Comparison of ENCODE assay signal across 22 cellular contexts in genomic region chr3:23580337-23580736, GRCh38.
DNase-seq lines count a peak whose midpoint lies in the region; ATAC-seq and TF ChIP-seq lines count a peak whose summit lies in the region.
"Had no signal": no experiment of that assay in that cellular context is flagged by ENCODE, and none has a peak within 500 bp of the region (broad histone marks: within the 10 kb centered on the region; RNA-seq: fewer than 3 reads in every experiment).

No MANE protein-coding gene starts in this region.

- H3K36me3 Mint-ChIP-seq in T-helper 2 cell treated with Interferon-gamma antibody and Interleukin-4, amounts not matched to agents 5 μg/mL and 100 μg/mL, for 36 hours (ENCODE audit: low read depth), result no peaks in the 10 kb centered on the region
- H3K36me3 Mint-ChIP-seq: activated CD8-positive, alpha-beta memory T cell treated with anti-CD3 and anti-CD28 coated beads, Interleukin-2, amount 10 ng/mL, durations not matched to agents 7 days and 5 days had no signal

- H3K9me3 Mint-ChIP-seq in T-helper 2 cell treated with Interferon-gamma antibody and Interleukin-4, amounts not matched to agents 5 μg/mL and 100 μg/mL, for 36 hours, result no peaks in the 10 kb centered on the region

- H3K4me3 ChIP-seq in astrocyte of the spinal cord (ENCODE audit: low read depth, low read length) (no peak overlapping the region), mucosa of descending colon (no peak overlapping the region)
- H3K4me3 ChIP-seq: BLaER1 treated with 17β-estradiol and CSF1 and Interleukin-3, amounts not matched to agents 10 nM and 100 nM; coronary artery; lung; SJCRH30 had no signal

- no peaks in the 10 kb centered on the region for H3K36me3 ChIP-seq in mucosa of descending colon (ENCODE audit: low read depth)
- H3K36me3 ChIP-seq: SJCRH30 had no signal

- H3K27ac Mint-ChIP-seq in T-helper 2 cell treated with Interferon-gamma antibody and Interleukin-4, amounts not matched to agents 5 μg/mL and 100 μg/mL, for 36 hours, result no peak overlapping the region
- H3K27ac Mint-ChIP-seq: activated CD8-positive, alpha-beta memory T cell treated with anti-CD3 and anti-CD28 coated beads, Interleukin-2, amount 10 ng/mL, durations not matched to agents 7 days and 5 days; naive thymus-derived CD4-positive, alpha-beta T cell had no signal

- in situ Hi-C loops in astrocyte of the spinal cord (cut with HindIII; ENCODE audit: low sequenced_read_pairs), result no loop called here

- peak; percentile 79 for DNase-seq in EH (ENCODE audit: low read depth)
- DNase-seq in LoVo (ENCODE audit: low spot score), result peak; percentile 74
- peak; percentile 50 for DNase-seq in astrocyte of the spinal cord (ENCODE audit: low read depth, low spot score)
- no peak for DNase-seq in mucosa of descending colon
- DNase-seq in T-helper 2 cell treated with Interferon-gamma antibody and Interleukin-4, amounts not matched to agents 5 μg/mL and 100 μg/mL, for 36 hours (ENCODE audit: low spot score), result no peak
- DNase-seq in NCI-H1105 treated with DMSO at 0.1 percent for 48 hours (lab: John Stamatoyannopoulos, UW), result no peak
- DNase-seq in NAMALWA (ENCODE audit: low spot score), result no peak
- DNase-seq: activated CD8-positive, alpha-beta memory T cell treated with anti-CD3 and anti-CD28 coated beads, Interleukin-2, amount 10 ng/mL, durations not matched to agents 7 days and 5 days; activated gamma-delta T cell; DMS 273 treated with DMSO at 0.1 percent for 48 hours; H7; KG1; naive thymus-derived CD4-positive, alpha-beta T cell; NCI-H510A; SJCRH30; stimulated activated CD4-positive, alpha-beta T cell treated with anti-CD3 and anti-CD28 coated beads, Interleukin-4, amount 100 ng/mL, for 24 hours; T-helper 2 cell had no signal

- peak; percentile 87 for ATAC-seq in mucosa of descending colon
- ATAC-seq: activated CD4-positive, CD25-positive, alpha-beta regulatory T cell treated with anti-CD3 and anti-CD28 coated beads, Interleukin-2, amount 50 U/mL, for 24 hours; activated CD8-positive, alpha-beta memory T cell treated with anti-CD3 and anti-CD28 coated beads, Interleukin-2, amount 10 ng/mL, durations not matched to agents 7 days and 5 days; naive thymus-derived CD4-positive, alpha-beta T cell had no signal

- H3K4me1 Mint-ChIP-seq in T-helper 2 cell treated with Interferon-gamma antibody and Interleukin-4, amounts not matched to agents 5 μg/mL and 100 μg/mL, for 36 hours (ENCODE audit: low read depth), result no peaks in the 10 kb centered on the region
- H3K4me1 Mint-ChIP-seq: activated CD8-positive, alpha-beta memory T cell treated with anti-CD3 and anti-CD28 coated beads, Interleukin-2, amount 10 ng/mL, durations not matched to agents 7 days and 5 days had no signal

- intact Hi-C loops in mucosa of descending colon (cut with DNase I, micrococcal nuclease), result no loop called here

- TF ChIP-seq CTCF in astrocyte of the spinal cord (IDR thresholded peaks at IDR 0.05; ENCODE audit: low read depth, low read length) (no peak), mucosa of descending colon (IDR thresholded peaks at IDR 0.05) (no peak)

- no peaks in the 10 kb centered on the region for H3K9me3 ChIP-seq in mucosa of descending colon

- H3K4me1 ChIP-seq in mucosa of descending colon (ENCODE audit: low read depth), result no peaks in the 10 kb centered on the region
- H3K4me1 ChIP-seq: BLaER1 treated with 17β-estradiol and CSF1 and Interleukin-3, amounts not matched to agents 10 nM and 100 nM; parathyroid adenoma; SJCRH30 had no signal

- no peak overlapping the region for H3K4me3 Mint-ChIP-seq in T-helper 2 cell treated with Interferon-gamma antibody and Interleukin-4, amounts not matched to agents 5 μg/mL and 100 μg/mL, for 36 hours
- H3K4me3 Mint-ChIP-seq: activated CD8-positive, alpha-beta memory T cell treated with anti-CD3 and anti-CD28 coated beads, Interleukin-2, amount 10 ng/mL, durations not matched to agents 7 days and 5 days; naive thymus-derived CD4-positive, alpha-beta T cell had no signal

- no peaks in the 10 kb centered on the region for H3K27me3 Mint-ChIP-seq in T-helper 2 cell treated with Interferon-gamma antibody and Interleukin-4, amounts not matched to agents 5 μg/mL and 100 μg/mL, for 36 hours (ENCODE audit: low read depth)
- H3K27me3 Mint-ChIP-seq: activated CD8-positive, alpha-beta memory T cell treated with anti-CD3 and anti-CD28 coated beads, Interleukin-2, amount 10 ng/mL, durations not matched to agents 7 days and 5 days; naive thymus-derived CD4-positive, alpha-beta T cell had no signal

Comparison
In these comparisons a context has a peak if more than half of its experiments do, and no peak if none do; other contexts are left out.
1. DNase-seq: peak in EH (single experiment), LoVo (single experiment) and astrocyte of the spinal cord (single experiment); none in mucosa of descending colon (0 of 3), T-helper 2 cell treated with Interferon-gamma antibody and Interleukin-4, amounts not matched to agents 5 μg/mL and 100 μg/mL, for 36 hours (single experiment), NCI-H1105 treated with DMSO at 0.1 percent for 48 hours (single experiment) and NAMALWA (single experiment).